In genomic region chr14:74085828-74086227, GRCh38 we compare ENCODE assay signal across 8 cellular contexts. TPM values are rescaled to one million over a fixed set of nuclear protein-coding genes. Genes with fewer than 3 reads are reported as not detected.
A peak's percentile ranks its signal among the peaks of the same experiment; 100 is the strongest.
DNase-seq lines count a peak whose midpoint lies in the region; ATAC-seq, FAIRE-seq and TF ChIP-seq lines count a peak whose summit lies in the region.

No MANE protein-coding gene starts in this region.

- no peaks in the 10 kb centered on the region for H3K27me3 Mint-ChIP-seq in effector memory CD8-positive, alpha-beta T cell

- H3K79me2 ChIP-seq in parathyroid adenoma, result peaks cover 3% of the 10 kb centered on the region

- intact Hi-C loops in thyroid gland (cut with DNase I), result no loop called here

- H3K36me3 ChIP-seq in parathyroid adenoma (ENCODE audit: control insufficient read depth, insufficient read depth, low read length) (no peaks in the 10 kb centered on the region), thyroid gland (no peaks in the 10 kb centered on the region)

- H3K4me1 ChIP-seq in parathyroid adenoma (peaks cover 3% of the 10 kb centered on the region), thyroid gland (peaks cover 3 to 14% of the 10 kb centered on the region in 2 donors)

- H3K4me3 ChIP-seq in parathyroid adenoma (ENCODE audit: low read depth, low read length) (peak overlapping the region; percentile 97), thyroid gland (replicated peaks in 1 of 3) (peak overlapping the region in 1 of 3 donors; percentile 59)

- peak; percentile 57 for FAIRE-seq in GM12891 (lab: Jason Lieb, UNC)

- H3K27ac ChIP-seq in parathyroid adenoma (no peak overlapping the region), thyroid gland (no peak overlapping the region)

- H3K4me2 ChIP-seq in parathyroid adenoma (ENCODE audit: low read length), result peak overlapping the region; percentile 96

- H3K4me1 Mint-ChIP-seq in effector memory CD8-positive, alpha-beta T cell (ENCODE audit: low read depth in 2 of 2), result peaks cover 21 to 34% of the 10 kb centered on the region in 2 donors

- peak; percentile 15 for DNase-seq in GM12891 (ENCODE audit: insufficient read length, low spot score)
- peak; percentile 56 for DNase-seq in NOMO-1 treated with DMSO at 0.1 percent for 48 hours (lab: John Stamatoyannopoulos, UW; ENCODE audit: unreplicated experiment)
- DNase-seq in effector memory CD8-positive, alpha-beta T cell, result no peak
- DNase-seq in stimulated activated CD4-positive, alpha-beta T cell treated with anti-CD3 and anti-CD28 coated beads, Interleukin-4, amount 100 ng/mL, for 1 hour, result no peak
- no peak for DNase-seq in thyroid gland
- no peak for DNase-seq in midbrain (lab: John Stamatoyannopoulos, UW)

- peak overlapping the region; percentile 91 to 95 for H3K27ac Mint-ChIP-seq in effector memory CD8-positive, alpha-beta T cell

- no peak for ATAC-seq in effector memory CD8-positive, alpha-beta T cell (replicated peaks)
- ATAC-seq in HG02588 (IDR thresholded peaks at IDR 0.05; ENCODE audit: unreplicated experiment), result no peak

- H3K9me3 Mint-ChIP-seq in effector memory CD8-positive, alpha-beta T cell, result no peaks in the 10 kb centered on the region

- no peak overlapping the region for H2AFZ ChIP-seq in parathyroid adenoma

- WGBS in thyroid gland, 2 donors, result 90 to 96% methylated on average over 1 of the region's 1 CpG

- no peaks in the 10 kb centered on the region for H3K9me3 ChIP-seq in parathyroid adenoma (ENCODE audit: control insufficient read depth, low read length)
- no peaks in the 10 kb centered on the region for H3K9me3 ChIP-seq in thyroid gland

- H3K36me3 Mint-ChIP-seq in effector memory CD8-positive, alpha-beta T cell (ENCODE audit: insufficient read depth), result peaks cover 13% of the 10 kb centered on the region

- TF ChIP-seq CTCF in parathyroid adenoma (IDR thresholded peaks at IDR 0.05), result no peak
- no peak for TF ChIP-seq CTCF in thyroid gland (IDR thresholded peaks at IDR 0.05)

- no peaks in the 10 kb centered on the region for H3K27me3 ChIP-seq in parathyroid adenoma (ENCODE audit: control insufficient read depth, insufficient read depth, low read length)
- no peaks in the 10 kb centered on the region for H3K27me3 ChIP-seq in thyroid gland

- H3K9ac ChIP-seq in parathyroid adenoma, result no peak overlapping the region

- peak overlapping the region; percentile 94 to 96 for H3K4me3 Mint-ChIP-seq in effector memory CD8-positive, alpha-beta T cell

- TF ChIP-seq POLR2A in GM12891 (IDR thresholded peaks at IDR 0.05; ENCODE audit: low read depth, low read length), result no peak
- no peak for TF ChIP-seq POLR2A in thyroid gland (IDR thresholded peaks at IDR 0.05)

TF ChIP-seq in GM12891, 5 proteins besides CTCF, POLR2A, EP300 and RAD21:
- TF ChIP-seq PAX5 (IDR thresholded peaks at IDR 0.05; ENCODE audit: insufficient read depth, low read length, severe bottlenecking), result no peak
- peak; percentile 97 for TF ChIP-seq SPI1 (IDR thresholded peaks at IDR 0.05; ENCODE audit: low read depth, low read length)
TF ChIP-seq in GM12891: peak in this region for 1.

RNA-seq across cellular contexts. Expression of gene LIN52, which starts 1.1 kb away (rescaled TPM):
- polyA plus RNA-seq in GM12891 (2012; ENCODE audit: low read depth, missing spikeins), result 5.3 TPM
- 10 to 100 TPM in 1 of 4 donors, 1 to 10 TPM in 3; 5.8 to 12.7 (median 8.1) TPM for total RNA-seq in thyroid gland

RNA-seq across cellular contexts. Expression of gene ALDH6A1, which starts 1.6 kb away (rescaled TPM):
- polyA plus RNA-seq in GM12891 (2012; ENCODE audit: low read depth, missing spikeins), result 5.8 TPM
- total RNA-seq in thyroid gland, result 10 to 100 TPM; 31.4 to 58.0 (median 44.4) TPM

Comparison
In these comparisons a context has a peak if more than half of its experiments do, and no peak if none do; other contexts are left out.
1. DNase-seq: peak in GM12891 (single experiment) and NOMO-1 treated with DMSO at 0.1 percent for 48 hours (single experiment); none in effector memory CD8-positive, alpha-beta T cell (0 of 3), stimulated activated CD4-positive, alpha-beta T cell treated with anti-CD3 and anti-CD28 coated beads, Interleukin-4, amount 100 ng/mL, for 1 hour (single experiment), thyroid gland (0 of 2) and midbrain (single experiment).